In genomic region chr3:49165771-49166751, GRCh38 we compare ENCODE assay signal across 8 cellular contexts. TPM values are rescaled to one million over a fixed set of nuclear protein-coding genes. Genes with fewer than 3 reads are reported as not detected.
DNase-seq lines count a peak whose midpoint lies in the region; TF ChIP-seq lines count a peak whose summit lies in the region.

Gene CCDC71 (minus strand): TSS chr3:49166331. CDS start chr3:49164208, 2,123 bp downstream.

- H3K27ac ChIP-seq in AG04450 (ENCODE audit: low read depth, low read length) (peak within 1 kb of the TSS; percentile 39), HUES64 (ENCODE audit: low read depth, low read length) (peak within 1 kb of the TSS; percentile 76)

- no peaks in the 10 kb centered on the region; the same call in 1 of the 2 replicates for H3K9me3 ChIP-seq in AG04450 (ENCODE audit: control insufficient read depth, insufficient read depth, low read length)
- H3K9me3 ChIP-seq in HUES64 (ENCODE audit: insufficient read depth, low read depth, low read length), result 0 out of 2 replicates have a peak, but pooled peaks cover 3% of the 10 kb centered on the region

- CTCF ChIA-PET in AG04450 (lab: Charles Lee), result interaction anchor here (1.2 kb wide), 1 partner anchor 284 kb away, joined by 4 read pairs; no protein-coding TSS in a partner anchor

- H3K27me3 ChIP-seq in AG04450 (ENCODE audit: control insufficient read depth, insufficient read depth, low read length) (no peaks in the 10 kb centered on the region), HUES64 (ENCODE audit: insufficient read depth, low read length) (peaks cover 11% of the 10 kb centered on the region)

- 3% methylated on average over 69 of the region's 69 CpGs for WGBS in HUES64

- peak; percentile 81 for TF ChIP-seq POLR2A in GM18951 (IDR thresholded peaks at IDR 0.05; ENCODE audit: extremely low read depth, insufficient read depth, insufficient read length)

- H3K4me3 ChIP-seq in AG04450 (ENCODE audit: low read depth, low read length) (peak within 1 kb of the TSS; percentile 94), HUES64 (ENCODE audit: low read length) (peak within 1 kb of the TSS; percentile 99)

- POLR2A ChIA-PET in AG04450 (lab: Yijun Ruan, JAX), result interaction anchor here (0.6 to 0.7 kb wide), 2 partner anchors 12 to 309 kb away, joined by 3 to 4 read pairs; no protein-coding TSS in a partner anchor

- no peak for TF ChIP-seq CTCF in AG04450 (IDR thresholded peaks at IDR 0.05; ENCODE audit: low read depth, low read length)

- in situ Hi-C loops in GM18951 (cut with MboI; ENCODE audit: low sequenced_read_pairs, unreplicated experiment), result no loop called here
- in situ Hi-C loops in SK-MEL-5 (cut with HindIII; ENCODE audit: low pct_unique_long_range_greater_than_20kb, low sequenced_read_pairs), result no loop called here

- DNase-seq in AG04450 (ENCODE audit: low read depth, low spot score) (peak; percentile 7), SK-MEL-5 (ENCODE audit: low read depth, low spot score) (peak; percentile 67), germinal center (ENCODE audit: low spot score) (peak; percentile 87), occipital lobe (lab: John Stamatoyannopoulos, UW) (peak; percentile 61), superior temporal gyrus (ENCODE audit: extremely low spot score) (peak; percentile 73)
- peak; percentile 38 to 72 (median 56) for DNase-seq in activated naive CD4-positive, alpha-beta T cell (lab: John Stamatoyannopoulos, UW)

- H3K4me1 ChIP-seq in HUES64 (ENCODE audit: insufficient read depth, low read length), result peaks cover 7% of the 10 kb centered on the region

- H3K36me3 ChIP-seq in HUES64 (ENCODE audit: insufficient read depth, low read length), result peaks cover 28% of the 10 kb centered on the region

- H3K9ac ChIP-seq in HUES64 (ENCODE audit: low read depth, low read length), result peak within 1 kb of the TSS; percentile 93

RNA-seq across cellular contexts. Expression of gene CCDC71, which starts in this region (rescaled TPM):
- polyA plus RNA-seq in AG04450 (2011; rRNA removed), result 19.6 and 27.7 TPM in 2 replicates
- 34.9 and 53.3 TPM in 2 replicates for polyA minus RNA-seq in AG04450 (2011; rRNA and poly(A)+ RNA removed)
- polyA plus RNA-seq in HUES64 (2013, experiment 1 of 2), result 27.0 TPM
- 29.1 TPM for polyA plus RNA-seq in HUES64 (2013, experiment 2 of 2)
- total RNA-seq in SK-MEL-5 (2014; rRNA removed; shearing (Covaris generic)), result 25.3 and 25.5 TPM in 2 replicates
- polyA plus RNA-seq in SK-MEL-5 (2015; cell fraction: cytosol; rRNA removed), result 36.9 and 37.9 TPM in 2 replicates
- polyA plus RNA-seq in SK-MEL-5 (2015; cell fraction: nucleus; rRNA removed), result 24.7 and 25.7 TPM in 2 replicates
- total RNA-seq in occipital lobe, result 18.6 TPM

Comparison
In these comparisons a context has a peak if more than half of its experiments do, and no peak if none do; other contexts are left out.
1. Peak in every context shown above with its lines: DNase-seq, H3K4me3 ChIP-seq and H3K27ac ChIP-seq.
2. DNase-seq: peak in every context shown above with its lines; median percentile 87 in germinal center; 73 in superior temporal gyrus; 67 in SK-MEL-5; 61 in occipital lobe; 56 in activated naive CD4-positive, alpha-beta T cell; 7 in AG04450.